In the genomic region with DNA sequence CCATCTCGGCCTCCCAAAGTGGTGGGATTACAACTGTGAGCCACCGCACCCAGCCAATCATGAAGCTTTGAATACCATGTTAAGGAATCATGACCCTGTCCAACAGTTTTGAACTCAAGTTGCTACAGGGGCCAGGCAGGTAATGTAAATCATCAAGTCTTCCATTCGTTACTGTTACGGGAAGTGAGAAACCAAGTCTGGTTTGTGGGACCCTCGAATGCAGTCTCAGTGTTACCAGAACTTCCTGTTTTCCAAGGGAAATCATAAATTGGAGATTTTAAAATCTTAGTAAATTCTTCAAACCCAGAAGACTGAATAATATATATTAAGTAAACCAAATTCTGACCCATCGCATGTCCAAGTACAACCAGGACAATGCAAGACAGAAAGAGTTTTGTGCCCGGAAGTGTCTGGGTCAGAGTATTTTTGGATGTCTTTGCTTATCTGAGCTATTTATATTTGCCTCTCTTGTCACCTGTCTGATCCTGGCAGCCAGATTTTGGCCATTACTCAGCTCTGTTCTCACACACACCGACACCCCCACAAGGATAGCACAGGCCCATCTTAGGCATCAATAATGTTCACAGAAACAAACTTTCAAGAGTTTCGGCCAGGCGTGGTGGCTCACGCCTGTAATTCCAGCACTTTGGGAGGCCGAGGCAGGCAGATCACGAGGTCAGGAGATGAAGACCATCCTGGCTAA, we compare ENCODE assay signal across 9 cellular contexts. TPM values are rescaled to one million over a fixed set of nuclear protein-coding genes. Genes with fewer than 3 reads are reported as not detected.
DNase-seq lines count a peak whose midpoint lies in the region; ATAC-seq and TF ChIP-seq lines count a peak whose summit lies in the region.
"Had no signal": no experiment of that assay in that cellular context is flagged by ENCODE, and none has a peak within 500 bp of the region (broad histone marks: within the 10 kb centered on the region; RNA-seq: fewer than 3 reads in every experiment).

No MANE protein-coding gene starts in this region.

- peak overlapping the region; percentile 100 for H3K4me2 ChIP-seq in SU-DHL-6 (ENCODE audit: low read depth, low read length, poor library complexity, severe bottlenecking)

- peak overlapping the region; percentile 42 for H3K4me3 Mint-ChIP-seq in activated naive CD4-positive, alpha-beta T cell treated with anti-CD3 and anti-CD28 coated beads, Interleukin-2, amount 10 ng/mL, durations not matched to agents 7 days and 5 days
- peak overlapping the region; percentile 59 to 73 for H3K4me3 Mint-ChIP-seq in stimulated activated naive CD8-positive, alpha-beta T cell treated with anti-CD3 and anti-CD28 coated beads, Interleukin-15, amount 100 ng/mL, for 72 hours

- peak overlapping the region; percentile 87 for H3K27ac Mint-ChIP-seq in activated naive CD4-positive, alpha-beta T cell treated with anti-CD3 and anti-CD28 coated beads, Interleukin-2, amount 10 ng/mL, durations not matched to agents 7 days and 5 days
- H3K27ac Mint-ChIP-seq in stimulated activated naive CD8-positive, alpha-beta T cell treated with anti-CD3 and anti-CD28 coated beads, Interleukin-15, amount 100 ng/mL, for 72 hours = peak overlapping the region; percentile 48 to 79

- no peak for DNase-seq in activated naive CD4-positive, alpha-beta T cell treated with anti-CD3 and anti-CD28 coated beads, Interleukin-2, amount 10 ng/mL, durations not matched to agents 7 days and 5 days
- no peak for DNase-seq in activated naive CD4-positive, alpha-beta T cell treated with Interleukin-2 at 50 U/mL for 16 hours
- DNase-seq in left ventricle myocardium superior (no peak), NCI-H1417 treated with DMSO at 0.1 percent for 48 hours (lab: John Stamatoyannopoulos, UW) (no peak), NCI-H524 (lab: John Stamatoyannopoulos, UW) (no peak), foreskin melanocyte (no peak)
- DNase-seq in stimulated activated naive CD8-positive, alpha-beta T cell treated with anti-CD3 and anti-CD28 coated beads, Interleukin-15, amount 100 ng/mL, for 72 hours = no peak
- DNase-seq: amniotic stem cell had no signal

- intact Hi-C loops in left ventricle myocardium superior (cut with micrococcal nuclease) = no loop called here

- no peaks in the 10 kb centered on the region for H3K9me3 ChIP-seq in SU-DHL-6 (ENCODE audit: insufficient read depth, low read length)

- peak overlapping the region; percentile 75 for H3K9ac ChIP-seq in SU-DHL-6 (ENCODE audit: low read length)

- H3K27me3 Mint-ChIP-seq in activated naive CD4-positive, alpha-beta T cell treated with anti-CD3 and anti-CD28 coated beads, Interleukin-2, amount 10 ng/mL, durations not matched to agents 7 days and 5 days = no peaks in the 10 kb centered on the region
- no peaks in the 10 kb centered on the region for H3K27me3 Mint-ChIP-seq in stimulated activated naive CD8-positive, alpha-beta T cell treated with anti-CD3 and anti-CD28 coated beads, Interleukin-15, amount 100 ng/mL, for 72 hours

- no peak for TF ChIP-seq CTCF in SU-DHL-6 (IDR thresholded peaks at IDR 0.05; ENCODE audit: insufficient read depth, low read length, poor library complexity, severe bottlenecking)

- no peaks in the 10 kb centered on the region for H3K9me2 ChIP-seq in SU-DHL-6 (replicated peaks; ENCODE audit: insufficient read depth, low read length)

- H3K4me3 ChIP-seq in SU-DHL-6 (ENCODE audit: insufficient read depth, low read length, poor library complexity, severe bottlenecking) = peak overlapping the region; percentile 31

- CTCF ChIA-PET in activated naive CD4-positive, alpha-beta T cell treated with anti-CD3 and anti-CD28 coated beads, Interleukin-2, amount 10 ng/mL, durations not matched to agents 7 days and 5 days (lab: Charles Lee) = interaction anchor here (1.2 to 1.3 kb wide), 2 partner anchors 124 to 153 kb away, joined by 3 to 4 read pairs; no protein-coding TSS in a partner anchor

- H3K4me1 Mint-ChIP-seq in activated naive CD4-positive, alpha-beta T cell treated with anti-CD3 and anti-CD28 coated beads, Interleukin-2, amount 10 ng/mL, durations not matched to agents 7 days and 5 days = peaks cover 55% of the 10 kb centered on the region
- peaks cover 60% of the 10 kb centered on the region for H3K4me1 Mint-ChIP-seq in stimulated activated naive CD8-positive, alpha-beta T cell treated with anti-CD3 and anti-CD28 coated beads, Interleukin-15, amount 100 ng/mL, for 72 hours

- H3K9me3 Mint-ChIP-seq in activated naive CD4-positive, alpha-beta T cell treated with anti-CD3 and anti-CD28 coated beads, Interleukin-2, amount 10 ng/mL, durations not matched to agents 7 days and 5 days = no peaks in the 10 kb centered on the region
- no peaks in the 10 kb centered on the region for H3K9me3 Mint-ChIP-seq in stimulated activated naive CD8-positive, alpha-beta T cell treated with anti-CD3 and anti-CD28 coated beads, Interleukin-15, amount 100 ng/mL, for 72 hours

- peak; percentile 38 for ATAC-seq in left ventricle myocardium superior
- ATAC-seq in stimulated activated naive CD8-positive, alpha-beta T cell treated with anti-CD3 and anti-CD28 coated beads, Interleukin-15, amount 100 ng/mL, for 72 hours = no peak

- no peak overlapping the region for H2AFZ ChIP-seq in SU-DHL-6 (ENCODE audit: low read depth, low read length, severe bottlenecking)

- H3F3A ChIP-seq in SU-DHL-6 (ENCODE audit: insufficient read depth) = peaks cover 77% of the 10 kb centered on the region

- peak overlapping the region; percentile 97 for H3K27ac ChIP-seq in SU-DHL-6 (ENCODE audit: low read depth, low read length)

- H3K79me2 ChIP-seq in SU-DHL-6 (ENCODE audit: insufficient read depth, low read length) = peaks cover 9% of the 10 kb centered on the region; the same call in 1 of the 2 replicates

- no peaks in the 10 kb centered on the region for H3K27me3 ChIP-seq in SU-DHL-6 (ENCODE audit: low read length)

- no peaks in the 10 kb centered on the region for H3K36me3 ChIP-seq in SU-DHL-6 (ENCODE audit: low read length)

- peaks cover 4% of the 10 kb centered on the region for H3K36me3 Mint-ChIP-seq in activated naive CD4-positive, alpha-beta T cell treated with anti-CD3 and anti-CD28 coated beads, Interleukin-2, amount 10 ng/mL, durations not matched to agents 7 days and 5 days

- no peaks in the 10 kb centered on the region for H4K20me1 ChIP-seq in SU-DHL-6 (ENCODE audit: low read depth, low read length)

RNA-seq across cellular contexts. Expression of a gene that starts 8.8 kb away (rescaled TPM):
- total RNA-seq in left ventricle myocardium superior = 449 TPM

RNA-seq across cellular contexts. Expression of a gene that starts 11.9 kb away (rescaled TPM):
- total RNA-seq in left ventricle myocardium superior = 62.3 TPM

RNA-seq across cellular contexts. Expression of a gene that starts 14.6 kb away (rescaled TPM):
- total RNA-seq in left ventricle myocardium superior = 2.7 TPM
